In the genomic region with DNA sequence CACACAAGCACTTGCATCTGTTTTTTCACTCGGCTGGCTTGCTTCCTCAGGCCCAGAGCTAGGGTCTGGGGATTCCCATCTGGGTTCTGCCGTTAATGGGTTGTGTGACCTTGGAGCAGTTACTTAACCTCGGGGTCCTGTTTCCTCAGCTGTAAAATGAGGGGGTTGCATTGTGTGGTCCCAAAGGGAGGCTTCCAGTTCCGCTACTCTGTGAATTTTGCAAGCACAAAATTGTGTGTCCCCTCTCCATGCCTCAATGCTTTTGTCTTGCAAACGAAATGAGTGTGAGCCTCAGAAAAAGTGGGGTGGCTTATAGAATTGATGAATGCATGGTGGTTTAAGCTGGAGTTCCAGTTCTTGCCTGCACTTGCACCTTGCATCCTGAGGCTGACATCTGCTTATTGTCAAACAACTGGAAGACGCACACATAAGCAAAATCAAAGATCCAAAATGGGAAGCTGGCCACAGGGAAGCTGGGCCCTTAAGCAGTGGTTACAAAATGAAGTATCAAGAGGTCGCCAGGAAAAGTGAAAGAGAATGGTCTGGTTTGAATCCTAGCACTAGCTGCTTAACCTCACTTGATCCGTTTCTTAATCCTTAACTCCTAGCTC, we compare ENCODE assay signal across 16 cellular contexts.
A peak's percentile ranks its signal among the peaks of the same experiment; 100 is the strongest.
DNase-seq lines count a peak whose midpoint lies in the region; ATAC-seq and TF ChIP-seq lines count a peak whose summit lies in the region.
"Had no signal": no experiment of that assay in that cellular context is flagged by ENCODE, and none has a peak within 500 bp of the region (broad histone marks: within the 10 kb centered on the region; RNA-seq: fewer than 3 reads in every experiment).

No MANE protein-coding gene starts in this region.

- H3K4ac ChIP-seq in neuronal stem cell (ENCODE audit: low read length) = no peak overlapping the region

- no peak overlapping the region for H4K91ac ChIP-seq in neuronal stem cell (ENCODE audit: low read depth, low read length, poor library complexity)

- H3K4me3 Mint-ChIP-seq in GM23338 = no peak overlapping the region
- H3K4me3 Mint-ChIP-seq: CD4-positive, alpha-beta memory T cell had no signal

- no peaks in the 10 kb centered on the region for H3K4me1 ChIP-seq in GM23338 (ENCODE audit: insufficient read depth)
- H3K4me1 ChIP-seq in neuronal stem cell (ENCODE audit: control insufficient read depth in 2 of 2, insufficient read depth in 1 of 2, low read depth in 1 of 2, low read length in 2 of 2) = peaks cover 0 to 9% of the 10 kb centered on the region in 2 donors

- no peaks in the 10 kb centered on the region for H3K9me3 Mint-ChIP-seq in GM23338

- H3K4me2 ChIP-seq in GM23338 (no peak overlapping the region), neuronal stem cell (ENCODE audit: insufficient read depth, low read length, poor library complexity, severe bottlenecking) (no peak overlapping the region)

- H3K14ac ChIP-seq in neuronal stem cell (ENCODE audit: low read length) = peak overlapping the region; percentile 11

- H3K4me1 Mint-ChIP-seq in GM23338 = peaks cover 13% of the 10 kb centered on the region
- H3K4me1 Mint-ChIP-seq: CD4-positive, alpha-beta memory T cell had no signal

- H3K36me3 Mint-ChIP-seq in GM23338 (ENCODE audit: low read depth) = no peaks in the 10 kb centered on the region
- H3K36me3 Mint-ChIP-seq: CD4-positive, alpha-beta memory T cell had no signal

- H3K27me3 Mint-ChIP-seq in GM23338 (ENCODE audit: insufficient read depth, low read depth, poor library complexity) = no peaks in the 10 kb centered on the region

- H3K27ac ChIP-seq in 22Rv1 (peak overlapping the region; percentile 59), GM23338 (ENCODE audit: low read depth) (no peak overlapping the region), neuronal stem cell (replicated peaks; ENCODE audit: low read length) (no peak overlapping the region)
- H3K27ac ChIP-seq: HL-60 had no signal

- H3K18ac ChIP-seq in neuronal stem cell (ENCODE audit: low read length) = peak overlapping the region; percentile 81

- H3K23ac ChIP-seq in neuronal stem cell (ENCODE audit: low read depth, low read length, poor library complexity) = no peak overlapping the region

- DNase-seq in NCI-H82 (lab: John Stamatoyannopoulos, UW) = peak; percentile 5
- no peak for DNase-seq in NCI-H82 treated with DMSO at 0.1 percent for 48 hours (lab: John Stamatoyannopoulos, UW; ENCODE audit: unreplicated experiment)
- no peak for DNase-seq in GM23338 (ENCODE audit: low spot score)
- no peak for DNase-seq in neuronal stem cell (ENCODE audit: low spot score)
- DNase-seq in stimulated activated CD4-positive, alpha-beta T cell treated with anti-CD3 and anti-CD28 coated beads, Interleukin-2, amount 100 ng/mL, for 24 hours = no peak
- DNase-seq: 8988T; AML-193; C1 segment of cervical spinal cord; CD4-positive, alpha-beta memory T cell; DMS79; H7; IMR-90; KBM-7 had no signal

- no peak overlapping the region for H2BK5ac ChIP-seq in neuronal stem cell (ENCODE audit: low read length)

- no peaks in the 10 kb centered on the region for H4K20me1 ChIP-seq in GM23338 (replicated peaks; ENCODE audit: insufficient read depth)

- no peak overlapping the region for H3K4me3 ChIP-seq in GM23338
- H3K4me3 ChIP-seq in neuronal stem cell (ENCODE audit: low read length in 2 of 2) = no peak overlapping the region

- TF ChIP-seq CTCF in 22Rv1 (IDR thresholded peaks at IDR 0.05) (no peak), GM23338 (conservative IDR thresholded peaks at IDR 0.05; ENCODE audit: low read depth in 2 of 2) (no peak)

- H3K79me1 ChIP-seq in neuronal stem cell (ENCODE audit: low read depth, low read length) = no peaks in the 10 kb centered on the region

- H3K9me3 ChIP-seq in neuronal stem cell (replicated peaks in 1 of 2; ENCODE audit: control insufficient read depth in 2 of 2, insufficient read depth in 1 of 2, low read depth in 1 of 2, low read length in 2 of 2) = no peaks in the 10 kb centered on the region

- no CpG with 5 or more reads among the region's 8 CpGs for WGBS in neuronal stem cell (ENCODE audit: extremely low coverage in 2 of 2, insufficient read length in 2 of 2, insufficient replicate concordance in 1 of 2), 2 donors

- peak overlapping the region; percentile 38 for H2AFZ ChIP-seq in GM23338
- no peak overlapping the region for H2AFZ ChIP-seq in neuronal stem cell (ENCODE audit: low read length)

- no peaks in the 10 kb centered on the region for H3F3A ChIP-seq in GM23338 (replicated peaks; ENCODE audit: low read depth)

- peak overlapping the region; percentile 59 for H2BK12ac ChIP-seq in neuronal stem cell (ENCODE audit: low read length)

- H2BK15ac ChIP-seq in neuronal stem cell (ENCODE audit: low read length) = peak overlapping the region; percentile 42

- H2BK120ac ChIP-seq in neuronal stem cell (ENCODE audit: low read depth, low read length) = no peak overlapping the region

- H3K36me3 ChIP-seq in GM23338 (ENCODE audit: insufficient read depth) (no peaks in the 10 kb centered on the region), neuronal stem cell (replicated peaks in 1 of 2; ENCODE audit: control insufficient read depth in 2 of 2, insufficient read depth in 2 of 2, low read length in 2 of 2) (no peaks in the 10 kb centered on the region)

- H3K27ac Mint-ChIP-seq in GM23338 = no peak overlapping the region
- H3K27ac Mint-ChIP-seq: CD4-positive, alpha-beta memory T cell had no signal

- ATAC-seq in GM23338 (no peak), GM19467 (IDR thresholded peaks at IDR 0.05; ENCODE audit: unreplicated experiment) (no peak)

- H3K27me3 ChIP-seq in GM23338 (ENCODE audit: insufficient read depth) (no peaks in the 10 kb centered on the region), neuronal stem cell (ENCODE audit: control insufficient read depth in 3 of 3, insufficient read depth in 3 of 3, low read depth in 1 of 3, low read length in 3 of 3) (no peaks in the 10 kb centered on the region)

- no peak overlapping the region for H2AK5ac ChIP-seq in neuronal stem cell (ENCODE audit: low read depth, low read length)

- H3K9me2 ChIP-seq in GM23338 (ENCODE audit: insufficient read depth) = peaks cover 11% of the 10 kb centered on the region

- no peak overlapping the region for H3K9ac ChIP-seq in neuronal stem cell (ENCODE audit: low read depth, low read length, poor library complexity)

- no peaks in the 10 kb centered on the region for H3K79me2 ChIP-seq in GM23338 (replicated peaks; ENCODE audit: insufficient read depth)

- H4K8ac ChIP-seq in neuronal stem cell (ENCODE audit: low read depth, low read length) = no peak overlapping the region

TF ChIP-seq in GM23338, 12 proteins besides CTCF, POLR2A, EP300 and RAD21 (continues in another document):
- no peak for TF ChIP-seq ZNF331 (CRISPR knock-in tag; IDR thresholded peaks at IDR 0.05; ENCODE audit: low read depth)
- no peak for TF ChIP-seq STAT1 (IDR thresholded peaks at IDR 0.05; ENCODE audit: unreplicated experiment)
